Comparison of ENCODE assay signal across 8 cellular contexts in the genomic region with DNA sequence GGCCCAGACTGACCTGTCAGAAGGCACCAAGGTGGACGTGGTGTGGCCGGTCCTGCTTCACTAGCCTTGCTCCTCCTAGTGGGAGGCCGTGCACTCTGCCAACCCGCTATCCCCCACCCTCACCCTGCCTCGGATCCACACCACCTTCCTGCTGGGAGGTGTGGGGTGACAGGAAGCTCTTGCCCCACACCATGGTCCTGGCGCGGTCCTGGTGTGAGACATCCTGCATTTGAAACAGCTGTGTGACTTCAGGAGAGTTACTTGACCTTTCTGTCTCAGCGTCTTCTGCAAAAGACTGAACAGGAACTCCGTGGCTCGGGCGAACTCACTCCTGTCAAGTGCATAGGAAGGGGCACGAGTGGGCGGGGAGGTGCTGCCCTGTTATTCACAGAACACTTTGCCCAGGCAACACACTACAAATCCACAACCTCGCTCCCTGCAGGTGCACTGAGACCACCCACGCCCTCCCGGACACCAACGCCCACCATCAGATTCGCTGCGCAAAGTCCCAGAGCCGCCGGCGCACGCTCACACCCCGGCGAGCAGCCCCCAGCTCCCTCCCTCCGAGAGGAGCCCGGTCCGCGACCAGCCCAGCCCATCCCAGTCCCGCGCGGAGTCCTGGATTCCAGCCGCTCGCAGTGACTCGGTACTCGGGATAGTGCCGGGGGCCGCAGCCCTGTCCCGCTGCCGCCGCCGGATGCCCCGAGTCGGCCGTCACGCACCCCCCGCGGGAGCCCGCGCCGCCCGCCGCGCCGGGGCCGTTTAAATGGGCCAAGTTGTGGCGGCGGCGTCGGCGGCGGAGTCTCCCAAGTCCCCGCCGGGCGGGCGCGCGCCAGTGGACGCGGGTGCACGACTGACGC. TPM values are rescaled to one million over a fixed set of nuclear protein-coding genes. Genes with fewer than 3 reads are reported as not detected.
DNase-seq lines count a peak whose midpoint lies in the region; ATAC-seq, FAIRE-seq and TF ChIP-seq lines count a peak whose summit lies in the region.

A gene with protein sequence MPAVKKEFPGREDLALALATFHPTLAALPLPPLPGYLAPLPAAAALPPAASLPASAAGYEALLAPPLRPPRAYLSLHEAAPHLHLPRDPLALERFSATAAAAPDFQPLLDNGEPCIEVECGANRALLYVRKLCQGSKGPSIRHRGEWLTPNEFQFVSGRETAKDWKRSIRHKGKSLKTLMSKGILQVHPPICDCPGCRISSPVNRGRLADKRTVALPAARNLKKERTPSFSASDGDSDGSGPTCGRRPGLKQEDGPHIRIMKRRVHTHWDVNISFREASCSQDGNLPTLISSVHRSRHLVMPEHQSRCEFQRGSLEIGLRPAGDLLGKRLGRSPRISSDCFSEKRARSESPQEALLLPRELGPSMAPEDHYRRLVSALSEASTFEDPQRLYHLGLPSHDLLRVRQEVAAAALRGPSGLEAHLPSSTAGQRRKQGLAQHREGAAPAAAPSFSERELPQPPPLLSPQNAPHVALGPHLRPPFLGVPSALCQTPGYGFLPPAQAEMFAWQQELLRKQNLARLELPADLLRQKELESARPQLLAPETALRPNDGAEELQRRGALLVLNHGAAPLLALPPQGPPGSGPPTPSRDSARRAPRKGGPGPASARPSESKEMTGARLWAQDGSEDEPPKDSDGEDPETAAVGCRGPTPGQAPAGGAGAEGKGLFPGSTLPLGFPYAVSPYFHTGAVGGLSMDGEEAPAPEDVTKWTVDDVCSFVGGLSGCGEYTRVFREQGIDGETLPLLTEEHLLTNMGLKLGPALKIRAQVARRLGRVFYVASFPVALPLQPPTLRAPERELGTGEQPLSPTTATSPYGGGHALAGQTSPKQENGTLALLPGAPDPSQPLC (plus strand): TSS at position 793 of the 860 bp plus-strand sequence. CDS start 509 bp downstream, outside the sequence.

- H2BK20ac ChIP-seq in IMR-90 (ENCODE audit: low read depth, low read length) = 0 out of 2 replicates have a peak within 1 kb of the TSS, but pooled peaks have one; percentile 3

- H4K20me1 ChIP-seq in BLaER1 treated with 17β-estradiol and CSF1 and Interleukin-3, amounts not matched to agents 10 nM and 100 nM = peaks cover 5 to 99% (median 68%) of the 10 kb centered on the region in 11 experiments; a peak in 20 of 22 replicates
- peaks cover 3% of the 10 kb centered on the region for H4K20me1 ChIP-seq in IMR-90 (ENCODE audit: insufficient read depth, low read length)

- peaks cover 46 to 92% (median 79%) of the 10 kb centered on the region in 10 experiments for H3K4me1 ChIP-seq in BLaER1 treated with 17β-estradiol and CSF1 and Interleukin-3, amounts not matched to agents 10 nM and 100 nM
- H3K4me1 ChIP-seq in IMR-90 (ENCODE audit: control insufficient read depth, insufficient read depth, low read length) = peaks cover 15% of the 10 kb centered on the region
- peaks cover 49% of the 10 kb centered on the region for H3K4me1 ChIP-seq in left ventricle myocardium inferior

- peak within 1 kb of the TSS; percentile 92 for H2AK5ac ChIP-seq in IMR-90 (ENCODE audit: low read depth, low read length)

- no peak within 1 kb of the TSS; the same call in 1 of the 2 replicates for H3K14ac ChIP-seq in IMR-90 (replicated peaks; ENCODE audit: low read depth, low read length)

- H3K79me1 ChIP-seq in IMR-90 (ENCODE audit: low read depth in 1 of 2, low read length in 2 of 2) = peaks cover 4 to 23% of the 10 kb centered on the region in 2 experiments; a peak in 2 of 4 replicates

- BruUV-seq in IMR-90 (replicated peaks; lab: Mats Ljungman, UMichigan) = no TSS peak

- peak within 1 kb of the TSS; percentile 31 for H3K4ac ChIP-seq in IMR-90 (ENCODE audit: low read depth, low read length)

- H3K9me1 ChIP-seq in IMR-90 (ENCODE audit: insufficient read depth, low read length) = peaks cover 5% of the 10 kb centered on the region

- in situ Hi-C loops in IMR-90 (cut with MboI; ENCODE audit: low sequenced_read_pairs) = no loop called here

- H3K4me3 ChIP-seq in BLaER1 treated with 17β-estradiol and CSF1 and Interleukin-3, amounts not matched to agents 10 nM and 100 nM = peak within 1 kb of the TSS; percentile 61 to 78 (median 66)
- peak within 1 kb of the TSS; percentile 59 for H3K4me3 ChIP-seq in IMR-90 (ENCODE audit: insufficient read depth, low read depth, low read length)
- peak within 1 kb of the TSS; percentile 67 for H3K4me3 ChIP-seq in left ventricle myocardium inferior

- H4K5ac ChIP-seq in IMR-90 (ENCODE audit: low read depth, low read length) = no peak within 1 kb of the TSS

- peak within 1 kb of the TSS; percentile 72 to 73; a peak in 2 of 4 replicates for H4K8ac ChIP-seq in IMR-90 (ENCODE audit: low read depth in 2 of 2, low read length in 2 of 2)

- H3K18ac ChIP-seq in IMR-90 (ENCODE audit: low read depth, low read length) = no peak within 1 kb of the TSS

- dilution Hi-C loops in IMR-90 (cut with HindIII; ENCODE audit: low sequenced_read_pairs, unreplicated experiment) = no loop called here

- peak within 1 kb of the TSS; percentile 49 to 76 (median 65); a peak in 20 of 22 replicates for H3K9ac ChIP-seq in BLaER1 treated with 17β-estradiol and CSF1 and Interleukin-3, amounts not matched to agents 10 nM and 100 nM
- H3K9ac ChIP-seq in IMR-90 (ENCODE audit: low read depth, low read length) = peak within 1 kb of the TSS; percentile 63; the same call in 1 of the 2 replicates

- ATAC-seq in IMR-90 (ENCODE audit: low read depth) = peak; percentile 67

- CTCF ChIA-PET in IMR-90 (lab: Yijun Ruan, JAX) = no interaction called here

- peak within 1 kb of the TSS; percentile 80 for H2AFZ ChIP-seq in IMR-90 (replicated peaks; ENCODE audit: low read length, poor library complexity)

- peak within 1 kb of the TSS; percentile 17; the same call in 1 of the 2 replicates for H3K56ac ChIP-seq in IMR-90 (ENCODE audit: extremely low read depth, insufficient read depth, low read length)

- TF ChIP-seq POLR2A in IMR-90 (IDR thresholded peaks at IDR 0.05; ENCODE audit: low read depth, low read length) = no peak

- H3K9me3 ChIP-seq in BLaER1 treated with 17β-estradiol and CSF1 and Interleukin-3, amounts not matched to agents 10 nM and 100 nM (replicated peaks in 1 of 11) = no peaks in the 10 kb centered on the region
- H3K9me3 ChIP-seq in IMR-90 (ENCODE audit: control insufficient read depth, insufficient read depth, low read length) (no peaks in the 10 kb centered on the region), left ventricle myocardium inferior (replicated peaks) (no peaks in the 10 kb centered on the region)

- FAIRE-seq in urothelium cell line (lab: Jason Lieb, UNC) (no peak), GM19239 (lab: Jason Lieb, UNC) (no peak)

- H2BK5ac ChIP-seq in IMR-90 (ENCODE audit: low read depth, low read length, poor library complexity, severe bottlenecking) = peak within 1 kb of the TSS; percentile 76

- DNase-seq in IMR-90 (peak; percentile 76), SK-N-DZ (ENCODE audit: low spot score) (peak; percentile 83), amniotic epithelial cell (ENCODE audit: low read depth) (peak; percentile 67), left ventricle myocardium inferior (peak; percentile 92), posterior vena cava (ENCODE audit: low spot score) (peak; percentile 93), urothelium cell line (ENCODE audit: low spot score) (peak; percentile 69), GM19239 (ENCODE audit: insufficient read length, low spot score) (no peak)

- peak within 1 kb of the TSS; percentile 96 to 100 (median 99) for H3K4me2 ChIP-seq in BLaER1 treated with 17β-estradiol and CSF1 and Interleukin-3, amounts not matched to agents 10 nM and 100 nM
- peak within 1 kb of the TSS; percentile 82 for H3K4me2 ChIP-seq in IMR-90 (ENCODE audit: low read depth, low read length)

- H2BK120ac ChIP-seq in IMR-90 (ENCODE audit: low read depth, low read length) = peak within 1 kb of the TSS; percentile 68

- peak within 1 kb of the TSS in 1 of 11 experiments; percentile 27; a peak in 5 of 22 replicates for H3K27ac ChIP-seq in BLaER1 treated with 17β-estradiol and CSF1 and Interleukin-3, amounts not matched to agents 10 nM and 100 nM
- H3K27ac ChIP-seq in IMR-90 (ENCODE audit: insufficient read depth, low read length) (peak within 1 kb of the TSS; percentile 23), left ventricle myocardium inferior (replicated peaks) (no peak within 1 kb of the TSS)

- H2AK9ac ChIP-seq in IMR-90 (replicated peaks; ENCODE audit: low read depth, low read length, poor library complexity) = peak within 1 kb of the TSS; percentile 78

- H2BK15ac ChIP-seq in IMR-90 (ENCODE audit: low read depth, low read length) = peak within 1 kb of the TSS; percentile 64; the same call in 1 of the 3 replicates

- peaks cover 64 to 99% (median 69%) of the 10 kb centered on the region in 11 experiments for H3K27me3 ChIP-seq in BLaER1 treated with 17β-estradiol and CSF1 and Interleukin-3, amounts not matched to agents 10 nM and 100 nM
- H3K27me3 ChIP-seq in IMR-90 (ENCODE audit: control insufficient read depth, insufficient read depth, low read length) (no peaks in the 10 kb centered on the region), left ventricle myocardium inferior (ENCODE audit: low read depth) (peaks cover 98% of the 10 kb centered on the region)

- H3K23ac ChIP-seq in IMR-90 (ENCODE audit: low read depth, low read length) = peak within 1 kb of the TSS; percentile 29; the same call in 1 of the 2 replicates

- peak within 1 kb of the TSS; percentile 19; the same call in 1 of the 2 replicates for H4K91ac ChIP-seq in IMR-90 (ENCODE audit: insufficient read depth, low read depth, low read length)

- TF ChIP-seq CTCF in IMR-90 (conservative IDR thresholded peaks at IDR 0.05; ENCODE audit: low read depth, low read length) = no peak
- TF ChIP-seq CTCF in left ventricle myocardium inferior (IDR thresholded peaks at IDR 0.05; ENCODE audit: borderline replicate concordance) = no peak

- no peak for TF ChIP-seq RAD21 in IMR-90 (IDR thresholded peaks at IDR 0.05; ENCODE audit: low read length)

- no peaks in the 10 kb centered on the region for H3K36me3 ChIP-seq in BLaER1 treated with 17β-estradiol and CSF1 and Interleukin-3, amounts not matched to agents 10 nM and 100 nM
- H3K36me3 ChIP-seq in IMR-90 (ENCODE audit: control insufficient read depth, insufficient read depth, low read length) (peaks cover 2% of the 10 kb centered on the region; the same call in 1 of the 2 replicates), left ventricle myocardium inferior (no peaks in the 10 kb centered on the region)

- WGBS in IMR-90 (ENCODE audit: extremely low coverage in 2 of 2, insufficient read length in 1 of 2), 2 experiments = 3% methylated on average over 23 of the region's 72 CpGs; no CpG with 5 or more reads in 1 of the 2 experiments

- intact Hi-C loops in IMR-90 (cut with micrococcal nuclease) = loop anchor here (5.0 kb wide), 1 partner anchor 34 kb away; the partner anchor contains the start of gene NOC2L
- intact Hi-C loops in left ventricle myocardium inferior (cut with micrococcal nuclease) = no loop called here
- intact Hi-C loops in posterior vena cava (cut with DNase I) = no loop called here

- POLR2A ChIA-PET in IMR-90 (lab: Charles Lee; ENCODE audit: unreplicated experiment) = no interaction called here

RNA-seq across cellular contexts. Expression of the gene that starts here (rescaled TPM):
- total RNA-seq in IMR-90 (2012; rRNA removed) = 5.9 and 6.9 TPM in 2 replicates
- polyA plus RNA-seq in IMR-90 (2012; rRNA removed) = 22.9 and 31.9 TPM in 2 replicates
- polyA plus RNA-seq in IMR-90 (2012; cell fraction: cytosol; rRNA removed) = 7.3 and 10.5 TPM in 2 replicates
- polyA plus RNA-seq in IMR-90 (2012; cell fraction: nucleus; rRNA removed; ENCODE audit: low replicate concordance) = 30.0 and 141 TPM in 2 replicates
- 123 and 149 TPM in 2 replicates for polyA plus RNA-seq in SK-N-DZ (2014; cell fraction: cytosol; rRNA removed)
- 494 and 564 TPM in 2 replicates for polyA plus RNA-seq in SK-N-DZ (2014; cell fraction: nucleus; rRNA removed)
- total RNA-seq in left ventricle myocardium inferior = 2.4 TPM
- 10 to 100 TPM; 16.5 to 38.0 TPM for total RNA-seq in posterior vena cava
